Comparison of ENCODE assay signal across 20 cellular contexts in the genomic region with DNA sequence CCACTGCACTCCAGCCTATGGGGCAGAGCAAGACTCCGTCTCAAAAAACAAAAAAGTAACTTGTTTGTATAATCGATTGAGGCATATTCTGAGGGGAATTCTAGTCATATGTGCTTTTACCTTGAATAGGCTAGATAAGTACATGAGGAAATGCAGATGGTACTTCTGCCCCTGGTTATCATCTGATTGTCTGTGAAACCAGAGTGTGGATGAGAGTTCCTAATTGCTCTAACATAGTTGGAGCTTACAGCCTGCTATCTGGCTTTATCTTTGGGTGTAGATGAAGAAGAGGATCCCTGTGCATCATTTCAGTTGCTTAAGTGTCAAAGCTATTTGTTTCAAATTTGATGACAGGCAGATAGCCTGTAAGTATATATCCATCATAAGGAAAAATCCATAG.
"Had no signal": no experiment of that assay in that cellular context is flagged by ENCODE, and none has a peak within 500 bp of the region (broad histone marks: within the 10 kb centered on the region; RNA-seq: fewer than 3 reads in every experiment).

No MANE protein-coding gene starts in this region.

- H3K4me3 Mint-ChIP-seq: activated naive CD8-positive, alpha-beta T cell; endodermal cell; naive thymus-derived CD4-positive, alpha-beta T cell; neural crest cell; stimulated activated naive CD8-positive, alpha-beta T cell treated with anti-CD3 and anti-CD28 coated beads, Interleukin-15, Interleukin-2, amounts not matched to agents 100 ng/mL and 50 ng/mL, for 24 hours; WTC11 had no signal

- H3K9me3 ChIP-seq: gastroesophageal sphincter, ovary, prostate gland, thyroid gland had no signal

- H3K4me3 ChIP-seq: adrenal gland, ascending aorta, gastroesophageal sphincter, ovary, prostate gland, thyroid gland had no signal

- H3K36me3 ChIP-seq: adrenal gland, ovary, prostate gland, thyroid gland had no signal

- H3K27me3 Mint-ChIP-seq: activated naive CD8-positive, alpha-beta T cell; naive thymus-derived CD4-positive, alpha-beta T cell; stimulated activated naive CD8-positive, alpha-beta T cell treated with anti-CD3 and anti-CD28 coated beads, Interleukin-15, Interleukin-2, amounts not matched to agents 100 ng/mL and 50 ng/mL, for 24 hours had no signal

- H3K27me3 ChIP-seq: adrenal gland, ascending aorta, gastroesophageal sphincter, ovary, thyroid gland had no signal

- H3K4me1 Mint-ChIP-seq: naive thymus-derived CD4-positive, alpha-beta T cell had no signal

- ATAC-seq: gastroesophageal sphincter; naive thymus-derived CD4-positive, alpha-beta T cell; WTC11 had no signal

- H3K27ac ChIP-seq: adrenal gland, ascending aorta, gastroesophageal sphincter, ovary, prostate gland, thyroid gland had no signal

- H3K9me3 Mint-ChIP-seq: endodermal cell, WTC11 had no signal

- DNase-seq: activated T-cell treated with anti-CD3 and anti-CD28 coated beads, Interleukin-2, amount 50 U/mL, for 1 hour; adrenal gland; cortex of kidney; endodermal cell; head of caudate nucleus; hypothalamus; naive thymus-derived CD4-positive, alpha-beta T cell; ovary; stimulated activated CD4-positive, alpha-beta T cell treated with anti-CD3 and anti-CD28 coated beads, Interleukin-12 subunit alpha, Interleukin-12 subunit beta, amount 100 ng/mL, for 4 hours; stimulated activated CD4-positive, alpha-beta T cell treated with anti-CD3 and anti-CD28 coated beads, Interleukin-4, amount 100 ng/mL, for 4 hours; substantia nigra; T-helper 9 cell; thyroid gland had no signal

- H3K4me1 ChIP-seq: ascending aorta, gastroesophageal sphincter, prostate gland had no signal

- H3K27ac Mint-ChIP-seq: activated naive CD8-positive, alpha-beta T cell; naive thymus-derived CD4-positive, alpha-beta T cell; stimulated activated naive CD8-positive, alpha-beta T cell treated with anti-CD3 and anti-CD28 coated beads, Interleukin-15, Interleukin-2, amounts not matched to agents 100 ng/mL and 50 ng/mL, for 24 hours had no signal
